Comparison of ENCODE assay signal across 8 cellular contexts in the genomic region with DNA sequence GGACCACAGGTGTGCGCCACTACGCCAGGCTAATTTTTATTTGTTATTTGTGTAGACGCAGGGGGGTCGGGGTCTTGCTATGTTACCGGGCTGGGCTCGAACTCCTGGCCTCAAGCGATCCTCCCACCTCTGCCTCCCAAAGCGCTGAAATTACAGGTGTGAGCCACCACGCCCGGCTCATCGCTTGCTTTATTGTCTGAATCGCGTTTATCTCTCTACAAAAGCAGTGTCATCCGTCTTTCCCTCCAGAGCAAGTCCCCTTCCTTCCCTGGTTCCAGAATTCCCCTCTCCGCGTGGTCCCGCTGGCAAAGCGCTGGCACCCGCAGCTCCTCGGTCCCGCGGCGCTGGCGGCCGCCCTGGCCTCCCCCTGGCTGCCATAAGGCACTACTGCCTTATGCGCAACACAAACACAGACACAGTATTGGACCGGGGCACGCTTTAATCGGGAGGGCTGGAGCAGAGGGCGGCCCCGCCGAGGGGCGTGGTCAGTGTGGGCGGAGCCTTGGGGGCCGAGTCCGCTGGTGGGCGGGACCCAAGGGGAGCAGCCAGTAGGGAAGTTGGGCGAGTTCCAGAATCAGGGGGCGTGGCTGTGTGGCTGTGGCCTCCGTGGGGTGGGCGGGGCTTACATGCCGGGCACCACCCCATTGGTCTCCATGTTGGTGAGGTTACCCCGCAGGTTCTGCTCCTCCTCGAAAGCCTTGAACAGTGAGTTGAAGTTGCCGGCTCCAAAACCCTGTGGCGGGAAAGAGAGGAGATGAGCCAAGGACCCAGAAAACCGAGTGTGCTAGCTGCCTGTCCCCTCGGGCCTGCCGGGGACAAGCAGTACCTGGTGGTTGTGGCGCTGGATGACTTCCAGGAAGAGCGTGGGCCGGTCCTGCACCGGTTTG. TPM values are rescaled to one million over a fixed set of nuclear protein-coding genes. Genes with fewer than 3 reads are reported as not detected.
DNase-seq lines count a peak whose midpoint lies in the region; ATAC-seq, FAIRE-seq and TF ChIP-seq lines count a peak whose summit lies in the region.

No MANE protein-coding gene starts in this region.

- peaks cover 0 to 7% (median 0%) of the 10 kb centered on the region in 3 donors for H3K4me1 ChIP-seq in pancreas
- H3K4me1 ChIP-seq in tibial artery: peaks cover 0 to 13% (median 7%) of the 10 kb centered on the region in 4 donors

- 11 to 13% methylated on average over 53 of the region's 53 CpGs for WGBS in pancreas, 2 donors

- peak overlapping the region in 3 of 4 donors; percentile 20 to 57 (median 52) for H3K27ac ChIP-seq in pancreas
- H3K27ac ChIP-seq in tibial artery: peak overlapping the region; percentile 66 to 69

- peak overlapping the region; percentile 72 for H3K27ac Mint-ChIP-seq in HFFc6
- H3K27ac Mint-ChIP-seq in activated naive CD8-positive, alpha-beta T cell treated with anti-CD3 and anti-CD28 coated beads for 36 hours: peak overlapping the region; percentile 92

- H3K9me3 Mint-ChIP-seq in HFFc6: no peaks in the 10 kb centered on the region
- no peaks in the 10 kb centered on the region for H3K9me3 Mint-ChIP-seq in activated naive CD8-positive, alpha-beta T cell treated with anti-CD3 and anti-CD28 coated beads for 36 hours

- H3K4me3 ChIP-seq in GM06990 (replicated peaks; ENCODE audit: low read depth, low read length): peak overlapping the region; percentile 71
- peak overlapping the region; percentile 85 for H3K4me3 ChIP-seq in NB4 (ENCODE audit: low read depth, low read length)
- H3K4me3 ChIP-seq in pancreas: peak overlapping the region; percentile 23 to 63 (median 46)
- H3K4me3 ChIP-seq in tibial artery: peak overlapping the region; percentile 57 to 66

- peaks cover 18% of the 10 kb centered on the region for H3K4me1 Mint-ChIP-seq in HFFc6 (ENCODE audit: low read depth)
- peaks cover 14% of the 10 kb centered on the region for H3K4me1 Mint-ChIP-seq in activated naive CD8-positive, alpha-beta T cell treated with anti-CD3 and anti-CD28 coated beads for 36 hours

- H3K36me3 Mint-ChIP-seq in HFFc6 (ENCODE audit: low read depth): no peaks in the 10 kb centered on the region
- no peaks in the 10 kb centered on the region for H3K36me3 Mint-ChIP-seq in activated naive CD8-positive, alpha-beta T cell treated with anti-CD3 and anti-CD28 coated beads for 36 hours

- TF ChIP-seq CTCF in GM06990 (IDR thresholded peaks at IDR 0.05; ENCODE audit: insufficient read depth, low read length, poor library complexity, severe bottlenecking) (peak; percentile 21), HFFc6 (IDR thresholded peaks at IDR 0.05) (peak; percentile 61), NB4 (IDR thresholded peaks at IDR 0.05; ENCODE audit: low read depth, low read length) (peak; percentile 42), pancreas (IDR thresholded peaks at IDR 0.05) (peak in 3 of 4 donors; percentile 23 to 24 (median 23)), tibial artery (IDR thresholded peaks at IDR 0.05) (peak; percentile 45 to 65)

- peak; percentile 70 for FAIRE-seq in pancreas (lab: Jason Lieb, UNC)

- no peaks in the 10 kb centered on the region for H3K27me3 Mint-ChIP-seq in HFFc6 (ENCODE audit: insufficient read depth)
- no peaks in the 10 kb centered on the region for H3K27me3 Mint-ChIP-seq in activated naive CD8-positive, alpha-beta T cell treated with anti-CD3 and anti-CD28 coated beads for 36 hours

- peak; percentile 79 for TF ChIP-seq POLR2A in NB4 (IDR thresholded peaks at IDR 0.05; ENCODE audit: extremely low read depth, insufficient read length)

- ATAC-seq in SK-N-SH treated with all-trans-retinoic acid at 6 μM for 48 hours: peak; percentile 97
- ATAC-seq in Right ventricle myocardium inferior: peak; percentile 99
- ATAC-seq in pancreas: peak; percentile 98 to 99 (median 98)

- no peaks in the 10 kb centered on the region for H3K9me3 ChIP-seq in pancreas
- no peaks in the 10 kb centered on the region for H3K9me3 ChIP-seq in tibial artery

- H3K27me3 ChIP-seq in GM06990 (replicated peaks; ENCODE audit: control insufficient read depth, insufficient read depth, low read length): no peaks in the 10 kb centered on the region
- no peaks in the 10 kb centered on the region for H3K27me3 ChIP-seq in pancreas
- no peaks in the 10 kb centered on the region for H3K27me3 ChIP-seq in tibial artery

- peak overlapping the region; percentile 95 for H3K4me3 Mint-ChIP-seq in HFFc6
- H3K4me3 Mint-ChIP-seq in activated naive CD8-positive, alpha-beta T cell treated with anti-CD3 and anti-CD28 coated beads for 36 hours: peak overlapping the region; percentile 96

- intact Hi-C loops in Right ventricle myocardium inferior (cut with DNase I): loop anchor here (10.0 kb wide), 1 partner anchor 45 kb away; the partner anchor contains the start of gene PSMD9
- intact Hi-C loops in pancreas (cut with DNase I): no loop called here
- intact Hi-C loops in tibial artery (cut with DNase I; ENCODE audit: low total_unique reads): no loop called here

- H3K36me3 ChIP-seq in GM06990 (ENCODE audit: control insufficient read depth, insufficient read depth, low read length) (no peaks in the 10 kb centered on the region), pancreas (no peaks in the 10 kb centered on the region), tibial artery (no peaks in the 10 kb centered on the region)

- peak; percentile 97 for DNase-seq in GM06990 (ENCODE audit: extremely low read depth, insufficient read length)
- peak; percentile 96 for DNase-seq in HFFc6
- peak; percentile 99 for DNase-seq in NB4 (ENCODE audit: low read depth)
- DNase-seq in activated naive CD8-positive, alpha-beta T cell treated with anti-CD3 and anti-CD28 coated beads for 36 hours: peak; percentile 100
- DNase-seq in Right ventricle myocardium inferior (ENCODE audit: missing footprints): peak; percentile 100
- peak; percentile 99 to 100 (median 100) for DNase-seq in pancreas
- peak; percentile 100 for DNase-seq in tibial artery

TF ChIP-seq in SK-N-SH treated with all-trans-retinoic acid at 6 μM for 48 hours, 23 proteins besides CTCF, POLR2A, EP300 and RAD21:
- TF ChIP-seq ARNTL (CRISPR knock-in tag; IDR thresholded peaks at IDR 0.05; ENCODE audit: borderline replicate concordance, low read depth) (no peak), ZFP3 (CRISPR knock-in tag; IDR thresholded peaks at IDR 0.05) (0 out of 2 replicates have a peak, but pooled peaks have one; percentile 17), ISL1 (CRISPR knock-in tag; IDR thresholded peaks at IDR 0.05) (no peak)
TF ChIP-seq in SK-N-SH treated with all-trans-retinoic acid at 6 μM for 48 hours: peak in this region for 1.

RNA-seq across cellular contexts. Expression of gene HPD, which starts 19.3 kb away (rescaled TPM):
- under 1 TPM in 4 of 6 experiments, not detected in 2; 0.14 to 0.25 (median 0.21) TPM for total RNA-seq in HFFc6 (2021; fragmentation: NEBNext Ultra II Directional; extraction: Animal tissue kit (Norgen Biotek cat#: 25700))
- total RNA-seq in activated naive CD8-positive, alpha-beta T cell treated with anti-CD3 and anti-CD28 coated beads for 36 hours: not detected
- total RNA-seq in Right ventricle myocardium inferior (2.3 TPM), pancreas (1 to 10 TPM in 5 of 6 donors, under 1 TPM in 1; 0.71 to 3.0 (median 1.9) TPM)
- 1 to 10 TPM; 2.8 to 3.9 TPM for polyA plus RNA-seq in pancreas

RNA-seq across cellular contexts. Expression of gene SETD1B, which starts 35.5 kb away (rescaled TPM):
- total RNA-seq in HFFc6 (2021; fragmentation: NEBNext Ultra II Directional; extraction: Animal tissue kit (Norgen Biotek cat#: 25700)): 10 to 100 TPM; 18.5 to 22.0 (median 20.9) TPM
- 10 to 100 TPM; 15.0 to 15.6 TPM for total RNA-seq in activated naive CD8-positive, alpha-beta T cell treated with anti-CD3 and anti-CD28 coated beads for 36 hours
- total RNA-seq in Right ventricle myocardium inferior (8.0 TPM), pancreas (10 to 100 TPM; 10.5 to 16.3 (median 12.2) TPM)
- 10 to 100 TPM in 1 of 2 donors, 1 to 10 TPM in 1; 9.2 to 18.5 TPM for polyA plus RNA-seq in pancreas

RNA-seq across cellular contexts. Expression of gene RHOF, which starts 45.9 kb away (rescaled TPM):
- total RNA-seq in HFFc6 (2021; fragmentation: NEBNext Ultra II Directional; extraction: Animal tissue kit (Norgen Biotek cat#: 25700)): 1 to 10 TPM; 3.2 to 4.2 (median 3.6) TPM
- total RNA-seq in activated naive CD8-positive, alpha-beta T cell treated with anti-CD3 and anti-CD28 coated beads for 36 hours: 10 to 100 TPM; 78.6 to 85.5 TPM
- total RNA-seq in Right ventricle myocardium inferior (47.7 TPM), pancreas (10 to 100 TPM in 1 of 6 donors, 1 to 10 TPM in 5; 3.6 to 12.6 (median 4.9) TPM)
- 1 to 10 TPM; 2.8 to 5.6 TPM for polyA plus RNA-seq in pancreas

RNA-seq across cellular contexts. Expression of gene PSMD9, which starts 49.2 kb away (rescaled TPM):
- 10 to 100 TPM; 63.4 to 84.7 (median 75.1) TPM for total RNA-seq in HFFc6 (2021; fragmentation: NEBNext Ultra II Directional; extraction: Animal tissue kit (Norgen Biotek cat#: 25700))
- total RNA-seq in activated naive CD8-positive, alpha-beta T cell treated with anti-CD3 and anti-CD28 coated beads for 36 hours: 10 to 100 TPM; 64.3 to 68.5 TPM
- 35.4 TPM for total RNA-seq in Right ventricle myocardium inferior
- 10 to 100 TPM; 22.4 to 32.8 (median 25.6) TPM for total RNA-seq in pancreas
- polyA plus RNA-seq in pancreas: 10 to 100 TPM; 20.5 to 39.4 TPM

Comparison
In these comparisons a context has a peak if more than half of its experiments do, and no peak if none do; other contexts are left out.
1. Peak in every context shown above with its lines: DNase-seq, ATAC-seq, H3K4me3 ChIP-seq and H3K27ac ChIP-seq.